12 cellular contexts compared by ENCODE assay signal in the genomic region with DNA sequence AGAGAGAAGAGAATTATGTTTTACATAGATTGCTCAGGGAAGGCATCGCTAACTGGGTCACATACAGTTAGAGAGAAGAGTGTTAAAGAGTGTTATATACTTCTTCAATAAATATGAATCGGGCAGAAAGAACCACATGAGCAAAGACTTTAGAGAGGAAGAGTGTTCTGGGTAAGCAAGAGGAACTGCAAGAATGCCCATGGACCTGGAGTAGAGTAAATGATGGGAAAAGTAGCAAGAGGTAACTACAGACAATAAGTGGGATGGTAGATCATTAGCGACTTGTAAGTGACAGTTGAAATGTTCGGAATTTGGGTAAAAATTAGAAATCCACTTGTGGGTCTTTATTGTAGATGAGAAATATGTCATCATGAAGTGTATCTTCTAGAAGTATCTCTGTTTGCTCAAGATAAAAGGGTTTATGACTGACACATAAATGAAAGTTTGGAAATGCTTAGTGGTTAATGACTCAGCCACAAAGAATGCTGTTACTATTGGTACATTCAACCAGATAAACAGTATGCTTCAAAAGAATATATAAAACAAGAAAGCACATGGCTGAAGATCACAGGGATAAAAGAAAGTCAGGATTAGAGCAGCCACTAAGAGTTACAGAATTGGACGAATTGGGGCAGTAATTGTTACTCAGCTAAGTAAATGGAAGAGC.
DNase-seq lines count a peak whose midpoint lies in the region; ATAC-seq, FAIRE-seq and TF ChIP-seq lines count a peak whose summit lies in the region.
"Had no signal": no experiment of that assay in that cellular context is flagged by ENCODE, and none has a peak within 500 bp of the region (broad histone marks: within the 10 kb centered on the region; RNA-seq: fewer than 3 reads in every experiment).

No MANE protein-coding gene starts in this region.

- TF ChIP-seq EP300 in A549 (IDR thresholded peaks at IDR 0.05): no peak; a peak in 1 of 5 replicates
- TF ChIP-seq EP300 in SK-N-SH (IDR thresholded peaks at IDR 0.05; ENCODE audit: borderline replicate concordance in 1 of 2, low read depth in 1 of 2, low read length in 1 of 2): no peak

- no peak for FAIRE-seq in A549 (lab: Jason Lieb, UNC)

- in situ Hi-C loops in GM23248 (cut with MboI): no loop called here

- H3K9me3 ChIP-seq in A549 (no peaks in the 10 kb centered on the region), GM23248 (ENCODE audit: low read depth) (no peaks in the 10 kb centered on the region), SK-N-SH (no peaks in the 10 kb centered on the region)
- H3K9me3 ChIP-seq: thoracic aorta had no signal

- peak in 1 of 2 experiments; percentile 47 for DNase-seq in A549 (ENCODE audit: low read depth in 1 of 2, low spot score in 1 of 2)
- peak; percentile 58 for DNase-seq in GM23248
- DNase-seq in SK-N-SH: no peak
- peak; percentile 92 for DNase-seq in fibroblast of villous mesenchyme (ENCODE audit: low read depth)
- no peak for DNase-seq in NCI-H146 (lab: John Stamatoyannopoulos, UW)
- no peak for DNase-seq in stimulated activated CD4-positive, alpha-beta T cell treated with anti-CD3 and anti-CD28 coated beads, Interleukin-2, amount 100 ng/mL, for 48 hours
- DNase-seq in NCI-H1694 treated with DMSO at 0.1 percent for 48 hours (lab: John Stamatoyannopoulos, UW): no peak
- DNase-seq: effector CD8-positive, alpha-beta T cell; MG63 had no signal

- H3K9me2 ChIP-seq in GM23248 (ENCODE audit: insufficient read depth) (no peaks in the 10 kb centered on the region), SK-N-SH (no peaks in the 10 kb centered on the region)

- no peak for TF ChIP-seq RAD21 in A549 (conservative IDR thresholded peaks at IDR 0.05 in 1 of 2, IDR thresholded peaks at IDR 0.05 in 1 of 2)
- no peak for TF ChIP-seq RAD21 in SK-N-SH (IDR thresholded peaks at IDR 0.05; ENCODE audit: low read length)

- CTCF ChIA-PET in A549 (lab: Yijun Ruan, JAX) (no interaction called here), SK-N-SH (lab: Yijun Ruan, JAX) (interaction anchor here (0.7 kb wide), 1 partner anchor 10 kb away, joined by 4 read pairs; no protein-coding TSS in a partner anchor)

- H3K4me2 ChIP-seq in A549 (peak overlapping the region; percentile 17), GM23248 (ENCODE audit: unreplicated experiment) (no peak overlapping the region), SK-N-SH (no peak overlapping the region)

- H3K4me3 ChIP-seq in A549 (no peak overlapping the region), GM23248 (no peak overlapping the region), SK-N-SH (ENCODE audit: low read depth in 2 of 2, low read length in 1 of 2) (no peak overlapping the region), fibroblast of villous mesenchyme (ENCODE audit: low read depth, low read length) (no peak overlapping the region)
- H3K4me3 ChIP-seq: MG63, thoracic aorta had no signal

- peaks cover 11% of the 10 kb centered on the region; the same call in 2 of the 3 replicates for H3K4me1 ChIP-seq in A549
- no peaks in the 10 kb centered on the region; the same call in 1 of the 2 replicates for H3K4me1 ChIP-seq in GM23248 (ENCODE audit: insufficient read depth)
- H3K4me1 ChIP-seq in SK-N-SH (ENCODE audit: control insufficient read depth in 1 of 2, insufficient read depth in 2 of 2, low read depth in 1 of 2, low read length in 1 of 2): no peaks in the 10 kb centered on the region; a peak in 1 of 4 replicates

- no peaks in the 10 kb centered on the region for H4K20me1 ChIP-seq in GM23248 (ENCODE audit: insufficient read depth)
- H4K20me1 ChIP-seq in SK-N-SH (ENCODE audit: insufficient read depth): no peaks in the 10 kb centered on the region

- peak; percentile 44 to 73; a peak in 5 of 6 replicates for ATAC-seq in A549
- no peak for ATAC-seq in GM19351 (IDR thresholded peaks at IDR 0.05; ENCODE audit: unreplicated experiment)

- H2AFZ ChIP-seq in GM23248 (no peak overlapping the region), SK-N-SH (ENCODE audit: low read depth) (no peak overlapping the region)

- H3K36me3 ChIP-seq in GM23248 (ENCODE audit: low read depth): no peaks in the 10 kb centered on the region
- no peaks in the 10 kb centered on the region for H3K36me3 ChIP-seq in SK-N-SH (replicated peaks in 1 of 2; ENCODE audit: control insufficient read depth in 1 of 2, insufficient read depth in 2 of 2, low read length in 1 of 2)
- H3K36me3 ChIP-seq: MG63, thoracic aorta had no signal

- H3K79me2 ChIP-seq in GM23248 (ENCODE audit: insufficient read depth) (no peaks in the 10 kb centered on the region), SK-N-SH (ENCODE audit: insufficient read depth) (no peaks in the 10 kb centered on the region)

- H3K27me3 ChIP-seq in GM23248 (replicated peaks; ENCODE audit: insufficient read depth) (peaks cover 15% of the 10 kb centered on the region), SK-N-SH (ENCODE audit: insufficient read depth) (no peaks in the 10 kb centered on the region)
- H3K27me3 ChIP-seq: MG63 had no signal

- H3K27ac ChIP-seq in A549 (peak overlapping the region in 1 of 2 experiments; percentile 29; a peak in 1 of 6 replicates), GM23248 (no peak overlapping the region), SK-N-SH (ENCODE audit: low read depth in 2 of 2, low read length in 1 of 2) (no peak overlapping the region)
- H3K27ac ChIP-seq: thoracic aorta, VCaP had no signal

- POLR2A ChIA-PET in A549 (lab: Yijun Ruan, JAX): no interaction called here
- POLR2A ChIA-PET in SK-N-SH (lab: Yijun Ruan, JAX): no interaction called here

- H3K9ac ChIP-seq in GM23248: no peak overlapping the region
- no peak overlapping the region for H3K9ac ChIP-seq in SK-N-SH

- 18% methylated on average over 5 of the region's 5 CpGs for WGBS in A549 (ENCODE audit: missing lambda C conversion rate)
- WGBS in GM23248 (ENCODE audit: low coverage in 1 of 2, low lambda C conversion rate in 2 of 2, missing lambda C conversion rate in 2 of 2), 2 experiments: 70% methylated on average over 5 of the region's 5 CpGs
- WGBS in SK-N-SH (ENCODE audit: low lambda C conversion rate): 74% methylated on average over 5 of the region's 5 CpGs

- no peaks in the 10 kb centered on the region for H3F3A ChIP-seq in GM23248 (ENCODE audit: insufficient read depth)
- no peaks in the 10 kb centered on the region for H3F3A ChIP-seq in SK-N-SH (replicated peaks; ENCODE audit: insufficient read depth)

- no peak for TF ChIP-seq CTCF in A549 (IDR thresholded peaks at IDR 0.05)
- TF ChIP-seq CTCF in SK-N-SH (IDR thresholded peaks at IDR 0.05): no peak
- TF ChIP-seq CTCF in fibroblast of villous mesenchyme (IDR thresholded peaks at IDR 0.05; ENCODE audit: insufficient read depth, low read depth, low read length): no peak

- no peak for TF ChIP-seq POLR2A in A549 (IDR thresholded peaks at IDR 0.05; ENCODE audit: low read length)

TF ChIP-seq in A549, 52 proteins besides CTCF, POLR2A, EP300 and RAD21 (continues in another document):
- TF ChIP-seq RCOR1 (IDR thresholded peaks at IDR 0.05; ENCODE audit: low read depth, low read length) (no peak), FOXS1 (CRISPR knock-in tag; IDR thresholded peaks at IDR 0.05) (no peak), EHMT2 (IDR thresholded peaks at IDR 0.05; ENCODE audit: low read depth) (no peak), ZC3H11A (IDR thresholded peaks at IDR 0.05) (no peak), HDAC2 (IDR thresholded peaks at IDR 0.05) (no peak)
- TF ChIP-seq, protein P1, sequence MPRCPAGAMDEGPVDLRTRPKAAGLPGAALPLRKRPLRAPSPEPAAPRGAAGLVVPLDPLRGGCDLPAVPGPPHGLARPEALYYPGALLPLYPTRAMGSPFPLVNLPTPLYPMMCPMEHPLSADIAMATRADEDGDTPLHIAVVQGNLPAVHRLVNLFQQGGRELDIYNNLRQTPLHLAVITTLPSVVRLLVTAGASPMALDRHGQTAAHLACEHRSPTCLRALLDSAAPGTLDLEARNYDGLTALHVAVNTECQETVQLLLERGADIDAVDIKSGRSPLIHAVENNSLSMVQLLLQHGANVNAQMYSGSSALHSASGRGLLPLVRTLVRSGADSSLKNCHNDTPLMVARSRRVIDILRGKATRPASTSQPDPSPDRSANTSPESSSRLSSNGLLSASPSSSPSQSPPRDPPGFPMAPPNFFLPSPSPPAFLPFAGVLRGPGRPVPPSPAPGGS (IDR thresholded peaks at IDR 0.05): no peak
- TF ChIP-seq, protein P2, sequence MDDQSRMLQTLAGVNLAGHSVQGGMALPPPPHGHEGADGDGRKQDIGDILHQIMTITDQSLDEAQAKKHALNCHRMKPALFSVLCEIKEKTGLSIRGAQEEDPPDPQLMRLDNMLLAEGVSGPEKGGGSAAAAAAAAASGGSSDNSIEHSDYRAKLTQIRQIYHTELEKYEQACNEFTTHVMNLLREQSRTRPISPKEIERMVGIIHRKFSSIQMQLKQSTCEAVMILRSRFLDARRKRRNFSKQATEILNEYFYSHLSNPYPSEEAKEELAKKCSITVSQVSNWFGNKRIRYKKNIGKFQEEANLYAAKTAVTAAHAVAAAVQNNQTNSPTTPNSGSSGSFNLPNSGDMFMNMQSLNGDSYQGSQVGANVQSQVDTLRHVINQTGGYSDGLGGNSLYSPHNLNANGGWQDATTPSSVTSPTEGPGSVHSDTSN (IDR thresholded peaks at IDR 0.05): no peak

TF ChIP-seq in SK-N-SH, 30 proteins besides CTCF, POLR2A, EP300 and RAD21:
- TF ChIP-seq TAF1 (IDR thresholded peaks at IDR 0.05; ENCODE audit: borderline replicate concordance, low read depth, low read length) (no peak), FOSL2 (IDR thresholded peaks at IDR 0.05; ENCODE audit: borderline replicate concordance, low read depth) (peak; percentile 73; the same call in 1 of the 2 replicates), TEAD4 (IDR thresholded peaks at IDR 0.05; ENCODE audit: borderline replicate concordance, insufficient read depth) (peak; percentile 54; the same call in 1 of the 2 replicates), JUND (IDR thresholded peaks at IDR 0.05) (peak; percentile 93), TCF12 (IDR thresholded peaks at IDR 0.05) (peak; percentile 66), MXI1 (IDR thresholded peaks at IDR 0.05; ENCODE audit: low read depth, low read length) (no peak)
- TF ChIP-seq, protein P2 (IDR thresholded peaks at IDR 0.05): peak; percentile 81

Comparison
In these comparisons a context has a peak if more than half of its experiments do, and no peak if none do; other contexts are left out.
1. DNase-seq: peak in GM23248 (single experiment) and fibroblast of villous mesenchyme (single experiment); none in SK-N-SH (single experiment), NCI-H146 (single experiment), stimulated activated CD4-positive, alpha-beta T cell treated with anti-CD3 and anti-CD28 coated beads, Interleukin-2, amount 100 ng/mL, for 48 hours (0 of 2) and NCI-H1694 treated with DMSO at 0.1 percent for 48 hours (single experiment).